14 cellular contexts compared by ENCODE assay signal in the genomic region with DNA sequence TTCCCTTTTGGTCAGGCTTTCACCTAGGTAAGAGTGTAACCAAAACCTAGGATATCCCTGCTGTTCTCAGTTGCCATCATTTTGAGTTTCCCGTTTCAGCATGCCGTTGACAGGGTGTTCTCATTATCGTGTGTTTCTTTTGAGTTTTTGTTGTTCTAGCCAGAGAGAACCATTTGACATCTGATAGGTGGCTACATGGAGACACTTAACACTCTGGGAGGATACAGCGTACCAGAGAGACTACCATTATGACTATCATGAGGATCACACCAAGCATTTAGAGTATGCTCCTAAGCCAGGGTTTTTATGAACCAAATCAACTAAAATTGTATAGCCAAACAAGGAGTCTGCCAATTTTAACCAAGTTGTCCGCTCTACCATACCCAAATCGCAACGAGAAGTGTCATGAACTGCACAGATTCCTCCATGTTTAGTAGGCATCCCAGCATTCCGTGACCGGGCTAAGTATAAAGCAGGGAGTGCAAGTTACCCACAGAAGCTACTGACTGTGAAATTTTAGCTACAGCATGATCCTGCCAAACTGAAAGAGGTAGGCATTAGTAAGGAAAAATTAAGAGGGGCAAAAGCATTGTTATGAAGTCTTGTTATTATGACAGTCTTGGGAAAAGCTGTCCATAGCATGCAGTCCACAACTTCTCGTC.
"Had no signal": no experiment of that assay in that cellular context is flagged by ENCODE, and none has a peak within 500 bp of the region (broad histone marks: within the 10 kb centered on the region; RNA-seq: fewer than 3 reads in every experiment).

No MANE protein-coding gene starts in this region.

- ATAC-seq: activated naive CD4-positive, alpha-beta T cell treated with anti-CD3 and anti-CD28 coated beads, Interleukin-2, amount 50 U/mL, for 72 hours; foreskin keratinocyte; naive thymus-derived CD4-positive, alpha-beta T cell; stimulated activated naive CD8-positive, alpha-beta T cell treated with anti-CD3 and anti-CD28 coated beads, Interleukin-15, Interleukin-2, amounts not matched to agents 100 U/mL and 50 U/mL, for 24 hours had no signal

- H3K9me3 Mint-ChIP-seq: activated naive CD4-positive, alpha-beta T cell treated with anti-CD3 and anti-CD28 coated beads, Interleukin-2, amount 50 U/mL, for 72 hours; activated T-helper 1 cell treated with anti-CD3 and anti-CD28 coated beads, Interleukin-12 subunit alpha, Interleukin-12 subunit beta, Interleukin-2, Interleukin-4 antibody, amounts not matched to agents 30 ng/mL and 10 ng/mL and 1 ng/mL, durations not matched to agents 14 hours and 24 hours and 36 hours; naive thymus-derived CD4-positive, alpha-beta T cell had no signal

- H3K27me3 Mint-ChIP-seq: naive thymus-derived CD4-positive, alpha-beta T cell had no signal

- H3K27ac ChIP-seq: adrenal gland, foreskin keratinocyte, neutrophil, upper lobe of left lung had no signal

- H3K9me3 ChIP-seq: adrenal gland, neutrophil, upper lobe of left lung had no signal

- H3K27me3 ChIP-seq: adrenal gland, foreskin keratinocyte, neutrophil, upper lobe of left lung had no signal

- H3K4me3 ChIP-seq: adrenal gland, upper lobe of left lung had no signal

- H3K4me1 ChIP-seq: foreskin keratinocyte had no signal

- H3K27ac Mint-ChIP-seq: activated naive CD4-positive, alpha-beta T cell treated with anti-CD3 and anti-CD28 coated beads, Interleukin-2, amount 50 U/mL, for 72 hours; activated T-helper 1 cell treated with anti-CD3 and anti-CD28 coated beads, Interleukin-12 subunit alpha, Interleukin-12 subunit beta, Interleukin-2, Interleukin-4 antibody, amounts not matched to agents 30 ng/mL and 10 ng/mL and 1 ng/mL, durations not matched to agents 14 hours and 24 hours and 36 hours had no signal

- DNase-seq: activated CD4-positive, alpha-beta T cell treated with anti-CD3 and anti-CD28 coated beads, Interleukin-2, amount 50 U/mL, for 1 hour; activated CD4-positive, CD25-positive, alpha-beta regulatory T cell treated with anti-CD3 and anti-CD28 coated beads, Interleukin-2, amount 50 U/mL, for 72 hours; activated gamma-delta T cell treated with Interleukin-2 at 50 U/mL for 16 hours; adrenal gland; foreskin keratinocyte; kidney; mesenchymal stem cell; naive thymus-derived CD4-positive, alpha-beta T cell; stimulated activated naive CD8-positive, alpha-beta T cell treated with anti-CD3 and anti-CD28 coated beads, Interleukin-15, Interleukin-2, amounts not matched to agents 100 U/mL and 50 U/mL, for 24 hours; T1000; upper lobe of left lung had no signal

- H3K4me3 Mint-ChIP-seq: activated T-helper 1 cell treated with anti-CD3 and anti-CD28 coated beads, Interleukin-12 subunit alpha, Interleukin-12 subunit beta, Interleukin-2, Interleukin-4 antibody, amounts not matched to agents 30 ng/mL and 10 ng/mL and 1 ng/mL, durations not matched to agents 14 hours and 24 hours and 36 hours had no signal
